Comparison of ENCODE assay signal across 10 cellular contexts in genomic region chr12:54497883-54498282, GRCh38. TPM values are rescaled to one million over a fixed set of nuclear protein-coding genes. Genes with fewer than 3 reads are reported as not detected.
DNase-seq lines count a peak whose midpoint lies in the region; ATAC-seq and TF ChIP-seq lines count a peak whose summit lies in the region.
"Had no signal": no experiment of that assay in that cellular context is flagged by ENCODE, and none has a peak within 500 bp of the region (broad histone marks: within the 10 kb centered on the region; RNA-seq: fewer than 3 reads in every experiment).

No MANE protein-coding gene starts in this region.

- H3K27me3 Mint-ChIP-seq in memory B cell (no peaks in the 10 kb centered on the region), chondrocyte (ENCODE audit: low read depth) (peaks cover 7% of the 10 kb centered on the region), Caco-2 (ENCODE audit: insufficient read depth, unreplicated experiment) (peaks cover 6% of the 10 kb centered on the region)

- H3K9me3 Mint-ChIP-seq in memory B cell (no peaks in the 10 kb centered on the region), chondrocyte (ENCODE audit: low read depth) (no peaks in the 10 kb centered on the region), Caco-2 (ENCODE audit: unreplicated experiment) (no peaks in the 10 kb centered on the region)

- H3K9me2 ChIP-seq in OCI-LY7 (ENCODE audit: insufficient read depth, low read length): no peaks in the 10 kb centered on the region

- CTCF ChIA-PET in OCI-LY7 (lab: Charles Lee; ENCODE audit: unreplicated experiment) (interaction anchor here (0.6 to 1.2 kb wide), 3 partner anchors 16 to 87 kb away, joined by 3 to 4 read pairs (median 3); no protein-coding TSS in a partner anchor), Caco-2 (lab: Charles Lee) (no interaction called here)

- intact Hi-C loops in OCI-LY7 (cut with micrococcal nuclease; ENCODE audit: unreplicated experiment): loop anchor here (2.0 kb wide), 1 partner anchor 23 kb away; no protein-coding TSS in a partner anchor
- intact Hi-C loops in Caco-2 (cut with micrococcal nuclease; ENCODE audit: unreplicated experiment): no loop called here

- H3K27me3 ChIP-seq in BLaER1 treated with 17β-estradiol and CSF1 and Interleukin-3, amounts not matched to agents 10 nM and 100 nM: no peaks in the 10 kb centered on the region
- H3K27me3 ChIP-seq in Caco-2 (replicated peaks; ENCODE audit: control insufficient read depth, insufficient read depth, low read length): no peaks in the 10 kb centered on the region

- H3K4me1 Mint-ChIP-seq in memory B cell (peaks cover 28% of the 10 kb centered on the region), chondrocyte (ENCODE audit: low read depth) (no peaks in the 10 kb centered on the region), Caco-2 (ENCODE audit: low read depth, unreplicated experiment) (no peaks in the 10 kb centered on the region)

- H3K36me3 Mint-ChIP-seq in memory B cell: peaks cover 17% of the 10 kb centered on the region
- no peaks in the 10 kb centered on the region for H3K36me3 Mint-ChIP-seq in chondrocyte (ENCODE audit: low read depth)
- no peaks in the 10 kb centered on the region for H3K36me3 Mint-ChIP-seq in Caco-2 (ENCODE audit: insufficient read depth, unreplicated experiment)

- H3K27ac ChIP-seq in BLaER1 treated with 17β-estradiol and CSF1 and Interleukin-3, amounts not matched to agents 10 nM and 100 nM: peak overlapping the region; percentile 74 to 89 (median 84)
- peak overlapping the region; percentile 85 for H3K27ac ChIP-seq in OCI-LY7 (ENCODE audit: low read depth, low read length, poor library complexity, severe bottlenecking)

- peak overlapping the region; percentile 72 to 87 (median 82) for H3K9ac ChIP-seq in BLaER1 treated with 17β-estradiol and CSF1 and Interleukin-3, amounts not matched to agents 10 nM and 100 nM

- peak overlapping the region; percentile 93 for H3K27ac Mint-ChIP-seq in memory B cell
- no peak overlapping the region for H3K27ac Mint-ChIP-seq in chondrocyte (ENCODE audit: unreplicated experiment)
- H3K27ac Mint-ChIP-seq in Caco-2 (ENCODE audit: unreplicated experiment): no peak overlapping the region

- peaks cover 39 to 53% (median 45%) of the 10 kb centered on the region in 10 experiments for H3K4me1 ChIP-seq in BLaER1 treated with 17β-estradiol and CSF1 and Interleukin-3, amounts not matched to agents 10 nM and 100 nM
- H3K4me1 ChIP-seq in OCI-LY7 (ENCODE audit: insufficient read depth, low read length, poor library complexity, severe bottlenecking): peaks cover 40% of the 10 kb centered on the region
- no peaks in the 10 kb centered on the region for H3K4me1 ChIP-seq in Caco-2

- H3K4me3 ChIP-seq in BLaER1 treated with 17β-estradiol and CSF1 and Interleukin-3, amounts not matched to agents 10 nM and 100 nM: peak overlapping the region; percentile 67 to 89 (median 74)
- H3K4me3 ChIP-seq in OCI-LY7 (ENCODE audit: low read depth, low read length, poor library complexity, severe bottlenecking): peak overlapping the region; percentile 76
- H3K4me3 ChIP-seq in Caco-2 (ENCODE audit: low read depth, low read length): no peak overlapping the region

- peak overlapping the region; percentile 43; the same call in 1 of the 2 replicates for H2AFZ ChIP-seq in OCI-LY7 (ENCODE audit: low read length)

- no peaks in the 10 kb centered on the region; a peak in 1 of 22 replicates for H3K9me3 ChIP-seq in BLaER1 treated with 17β-estradiol and CSF1 and Interleukin-3, amounts not matched to agents 10 nM and 100 nM (replicated peaks in 1 of 11)
- H3K9me3 ChIP-seq in OCI-LY7 (ENCODE audit: low read length) (no peaks in the 10 kb centered on the region), Caco-2 (no peaks in the 10 kb centered on the region)

- peak overlapping the region; percentile 79 to 100 (median 89) for H3K4me2 ChIP-seq in BLaER1 treated with 17β-estradiol and CSF1 and Interleukin-3, amounts not matched to agents 10 nM and 100 nM
- H3K4me2 ChIP-seq in OCI-LY7 (ENCODE audit: low read length): peak overlapping the region; percentile 81

- H3K79me2 ChIP-seq in OCI-LY7 (ENCODE audit: insufficient read depth, low read depth, low read length): peaks cover 37% of the 10 kb centered on the region; the same call in 1 of the 2 replicates

- POLR2A ChIA-PET in OCI-LY7 (lab: Charles Lee) (interaction anchor here (0.5 to 2.4 kb wide), 20 partner anchors 10 to 1582 kb away, joined by 3 to 25 read pairs (median 3); partner anchors contain the start of genes CBX5, ERBB3, GTSF1 and HNRNPA1), Caco-2 (lab: Charles Lee) (no interaction called here)

- DNase-seq in OCI-LY7 (ENCODE audit: low spot score) (no peak), memory B cell (ENCODE audit: low spot score in 2 of 2) (no peak), inferior parietal cortex (ENCODE audit: extremely low spot score) (no peak), chondrocyte (ENCODE audit: low spot score) (no peak), Caco-2 (no peak)
- DNase-seq in activated CD4-positive, CD25-positive, alpha-beta regulatory T cell (lab: John Stamatoyannopoulos, UW): no peak
- DNase-seq: DMS79 treated with DMSO at 0.1 percent for 48 hours, kidney glomerular epithelial cell had no signal

- H3K4me3 Mint-ChIP-seq in memory B cell (peak overlapping the region; percentile 99), chondrocyte (ENCODE audit: unreplicated experiment) (no peak overlapping the region), Caco-2 (ENCODE audit: unreplicated experiment) (no peak overlapping the region)

- no peak for TF ChIP-seq CTCF in OCI-LY7 (conservative IDR thresholded peaks at IDR 0.05; ENCODE audit: low read length)
- TF ChIP-seq CTCF in chondrocyte (IDR thresholded peaks at IDR 0.05): no peak
- TF ChIP-seq CTCF in Caco-2 (IDR thresholded peaks at IDR 0.05; ENCODE audit: insufficient read depth in 1 of 2, low read depth in 1 of 2, low read length in 1 of 2, severe bottlenecking in 1 of 2, unreplicated experiment in 1 of 2): no peak

- H3K36me3 ChIP-seq in BLaER1 treated with 17β-estradiol and CSF1 and Interleukin-3, amounts not matched to agents 10 nM and 100 nM: peaks cover 22 to 39% (median 30%) of the 10 kb centered on the region in 11 experiments
- peaks cover 25% of the 10 kb centered on the region for H3K36me3 ChIP-seq in OCI-LY7 (ENCODE audit: insufficient read depth, low read length)
- H3K36me3 ChIP-seq in Caco-2 (ENCODE audit: control insufficient read depth, insufficient read depth, low read length): no peaks in the 10 kb centered on the region

- ATAC-seq in GM18868 (IDR thresholded peaks at IDR 0.05; ENCODE audit: unreplicated experiment) (peak; percentile 3), memory B cell (ENCODE audit: low read depth) (no peak)

- BruUV-seq in OCI-LY7 (replicated peaks; lab: Mats Ljungman, UMichigan) (no TSS peak), Caco-2 (replicated peaks; lab: Mats Ljungman, UMichigan) (no TSS peak)

- peaks cover 0 to 42% (median 0%) of the 10 kb centered on the region in 11 experiments; a peak in 8 of 22 replicates for H4K20me1 ChIP-seq in BLaER1 treated with 17β-estradiol and CSF1 and Interleukin-3, amounts not matched to agents 10 nM and 100 nM
- H4K20me1 ChIP-seq in OCI-LY7 (ENCODE audit: insufficient read depth, low read length): no peaks in the 10 kb centered on the region

RNA-seq across cellular contexts. Expression of gene NCKAP1L, which starts 0.3 kb away (rescaled TPM):
- 60.2 and 68.1 TPM in 2 replicates for total RNA-seq in OCI-LY7 (2014; rRNA removed; shearing (Covaris generic))
- total RNA-seq in OCI-LY7 (2022) (112 and 136 TPM in 2 replicates), chondrocyte (not detected in 3 replicates), Caco-2 (2022) (not detected in 2 replicates)

RNA-seq across cellular contexts. Expression of gene GTSF1, which starts 24.5 kb away (rescaled TPM):
- total RNA-seq in OCI-LY7 (2014; rRNA removed; shearing (Covaris generic)): 74.8 and 76.6 TPM in 2 replicates
- total RNA-seq in OCI-LY7 (2022): 93.0 and 103 TPM in 2 replicates
- not detected in 3 replicates for total RNA-seq in chondrocyte
- total RNA-seq in Caco-2 (2022): not detected in 2 replicates

RNA-seq across cellular contexts. Expression of gene PDE1B, which starts 51.5 kb away (rescaled TPM):
- 7.1 and 9.7 TPM in 2 replicates for total RNA-seq in OCI-LY7 (2014; rRNA removed; shearing (Covaris generic))
- total RNA-seq in OCI-LY7 (2022) (14.9 and 17.4 TPM in 2 replicates), chondrocyte (0.12 TPM in 1 of 3 replicates, not detected in the others), Caco-2 (2022) (not detected in 2 replicates)

Comparison
In these comparisons a context has a peak if more than half of its experiments do, and no peak if none do; other contexts are left out.
1. RNA of gene NCKAP1L, which starts 0.3 kb away (total RNA-seq): 60.2 to 136 TPM in OCI-LY7; not detected in chondrocyte and not detected in Caco-2; every median in the first group is over 10 times any median in the second.
2. RNA of gene GTSF1, which starts 24.5 kb away (total RNA-seq): 74.8 to 103 TPM in OCI-LY7; not detected in chondrocyte and not detected in Caco-2; every median in the first group is over 10 times any median in the second.